8 cellular contexts compared by ENCODE assay signal in genomic region chr22:42270512-42271190, GRCh38. TPM values are rescaled to one million over a fixed set of nuclear protein-coding genes. Genes with fewer than 3 reads are reported as not detected.
A peak's percentile ranks its signal among the peaks of the same experiment; 100 is the strongest.
DNase-seq lines count a peak whose midpoint lies in the region; ATAC-seq lines count a peak whose summit lies in the region.

Gene TCF20 (minus strand): TSS chr22:42270653. CDS start chr22:42215305, 55,348 bp downstream.

- peak; percentile 51 for ATAC-seq in HG02973 (IDR thresholded peaks at IDR 0.05; ENCODE audit: unreplicated experiment)

- DNase-seq in NCI-H82 (lab: John Stamatoyannopoulos, UW) (peak; percentile 81), NCI-H82 treated with DMSO at 0.1 percent for 48 hours (lab: John Stamatoyannopoulos, UW; ENCODE audit: unreplicated experiment) (no peak), NCI-H2196 treated with DMSO at 0.1 percent for 48 hours (lab: John Stamatoyannopoulos, UW; ENCODE audit: unreplicated experiment) (peak; percentile 60), cerebellum (ENCODE audit: low spot score) (peak; percentile 92), kidney glomerular epithelial cell (lab: John Stamatoyannopoulos, UW) (peak; percentile 50)
- DNase-seq in activated CD4-positive, alpha-beta T cell treated with anti-CD3 and anti-CD28 coated beads for 1 hour, result peak; percentile 65
- peak; percentile 38 to 62 for DNase-seq in stimulated activated CD4-positive, alpha-beta T cell treated with anti-CD3 and anti-CD28 coated beads, Interleukin-15, amount 100 ng/mL, for 48 hours (ENCODE audit: low read depth in 2 of 2)

RNA-seq across cellular contexts. Expression of gene TCF20, which starts in this region (rescaled TPM):
- 33.2 TPM for total RNA-seq in cerebellum
